Comparison of ENCODE assay signal across 19 cellular contexts in the genomic region with DNA sequence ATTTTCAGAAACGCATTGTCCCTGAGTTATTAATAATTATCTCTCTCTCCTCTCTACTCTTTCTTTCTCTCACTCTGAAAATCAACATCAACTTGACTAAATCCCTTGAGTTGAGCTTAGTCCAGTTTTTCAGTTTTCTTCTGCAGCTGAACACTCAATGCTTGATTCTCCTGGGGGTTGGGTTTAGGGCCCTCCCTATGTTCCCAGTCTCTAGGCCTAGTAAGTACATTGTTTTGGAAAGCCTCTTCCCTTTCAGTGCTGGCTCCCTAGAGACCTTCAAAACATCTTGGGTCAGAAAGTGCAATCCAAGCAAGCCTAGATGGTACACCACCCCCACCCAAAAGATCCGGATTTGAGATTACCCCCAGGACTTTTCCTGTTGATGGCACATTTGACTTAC.
DNase-seq lines count a peak whose midpoint lies in the region; ATAC-seq and TF ChIP-seq lines count a peak whose summit lies in the region.
"Had no signal": no experiment of that assay in that cellular context is flagged by ENCODE, and none has a peak within 500 bp of the region (broad histone marks: within the 10 kb centered on the region; RNA-seq: fewer than 3 reads in every experiment).

No MANE protein-coding gene starts in this region.

- no peak overlapping the region for H3K4me3 Mint-ChIP-seq in effector memory CD8-positive, alpha-beta T cell
- H3K4me3 Mint-ChIP-seq: CD4-positive, CD25-positive, alpha-beta regulatory T cell; CD8-positive, alpha-beta memory T cell had no signal

- H3K27me3 ChIP-seq in heart right ventricle: no peaks in the 10 kb centered on the region
- H3K27me3 ChIP-seq in parathyroid adenoma (ENCODE audit: control insufficient read depth, insufficient read depth, low read length): no peaks in the 10 kb centered on the region
- H3K27me3 ChIP-seq in colonic mucosa: no peaks in the 10 kb centered on the region

- no peaks in the 10 kb centered on the region for H3K79me2 ChIP-seq in parathyroid adenoma

- ATAC-seq in Right ventricle myocardium superior (ENCODE audit: poor library complexity) (peak; percentile 72), heart right ventricle (peak; percentile 33 to 74 (median 47))
- ATAC-seq in effector memory CD8-positive, alpha-beta T cell (replicated peaks): no peak
- ATAC-seq: GM12878 had no signal

- peaks cover 10 to 19% of the 10 kb centered on the region in 2 donors for H3K9me3 Mint-ChIP-seq in effector memory CD8-positive, alpha-beta T cell

- H3K36me3 ChIP-seq in heart right ventricle (no peaks in the 10 kb centered on the region), parathyroid adenoma (ENCODE audit: control insufficient read depth, insufficient read depth, low read length) (no peaks in the 10 kb centered on the region), colonic mucosa (no peaks in the 10 kb centered on the region)
- H3K36me3 ChIP-seq: HAP-1 had no signal

- no peaks in the 10 kb centered on the region for H3K27me3 Mint-ChIP-seq in effector memory CD8-positive, alpha-beta T cell

- no peak overlapping the region for H3K9ac ChIP-seq in parathyroid adenoma
- H3K9ac ChIP-seq in colonic mucosa (ENCODE audit: low read depth in 2 of 2, low read length in 2 of 2): no peak overlapping the region
- H3K9ac ChIP-seq: GM23248 had no signal

- H3K4me2 ChIP-seq in parathyroid adenoma (ENCODE audit: low read length): peak overlapping the region; percentile 27

- no peaks in the 10 kb centered on the region for H3K36me3 Mint-ChIP-seq in effector memory CD8-positive, alpha-beta T cell (ENCODE audit: insufficient read depth)
- H3K36me3 Mint-ChIP-seq: CD4-positive, CD25-positive, alpha-beta regulatory T cell; CD8-positive, alpha-beta memory T cell had no signal

- no peaks in the 10 kb centered on the region for H3K4me1 Mint-ChIP-seq in effector memory CD8-positive, alpha-beta T cell (ENCODE audit: low read depth in 2 of 2)
- H3K4me1 Mint-ChIP-seq: CD4-positive, CD25-positive, alpha-beta regulatory T cell; CD8-positive, alpha-beta memory T cell had no signal

- H3K4me3 ChIP-seq in heart right ventricle (no peak overlapping the region), parathyroid adenoma (ENCODE audit: low read depth, low read length) (no peak overlapping the region), colonic mucosa (no peak overlapping the region)
- H3K4me3 ChIP-seq: GM12878, GM23248, HAP-1 had no signal

- 65 to 72% methylated on average over 2 of the region's 2 CpGs for WGBS in heart right ventricle, 2 donors

- TF ChIP-seq CTCF in heart right ventricle (IDR thresholded peaks at IDR 0.05) (no peak), parathyroid adenoma (IDR thresholded peaks at IDR 0.05) (no peak), colonic mucosa (IDR thresholded peaks at IDR 0.05) (no peak)

- H3K27ac Mint-ChIP-seq in effector memory CD8-positive, alpha-beta T cell: no peak overlapping the region
- H3K27ac Mint-ChIP-seq: CD4-positive, CD25-positive, alpha-beta regulatory T cell; CD8-positive, alpha-beta memory T cell had no signal

- H3K4me1 ChIP-seq in heart right ventricle (peaks cover 0 to 21% (median 10%) of the 10 kb centered on the region in 9 donors), parathyroid adenoma (peaks cover 15% of the 10 kb centered on the region), colonic mucosa (no peaks in the 10 kb centered on the region)
- H3K4me1 ChIP-seq: HAP-1 had no signal

- peak overlapping the region in 2 of 10 donors; percentile 31 to 37 for H3K27ac ChIP-seq in heart right ventricle
- H3K27ac ChIP-seq in parathyroid adenoma: no peak overlapping the region
- H3K27ac ChIP-seq in colonic mucosa: no peak overlapping the region
- H3K27ac ChIP-seq: GM23248 had no signal

- DNase-seq in Right ventricle myocardium superior (no peak), cardiac septum (ENCODE audit: low spot score) (no peak), heart right ventricle (peak in 1 of 2 donors; percentile 10), MV-4-11 (lab: John Stamatoyannopoulos, UW) (no peak), colonic mucosa (no peak)
- no peak for DNase-seq in effector memory CD8-positive, alpha-beta T cell
- DNase-seq: 8988T; C1 segment of cervical spinal cord; CD4-positive, CD25-positive, alpha-beta regulatory T cell; CD8-positive, alpha-beta memory T cell; COR-L47; DMS 273 treated with DMSO at 0.1 percent for 48 hours; DMS53; DND-41; EL; GM23248 had no signal

- intact Hi-C loops in Right ventricle myocardium superior (cut with DNase I) (loop anchor here (10.0 kb wide), 1 partner anchor 525 kb away; no protein-coding TSS in a partner anchor), cardiac septum (cut with DNase I) (no loop called here), heart right ventricle (cut with DNase I) (loop anchor here in 4 of 10 donors (5.0 to 10.0 kb wide), 5 partner anchors 188 to 1785 kb away; partner anchors contain the start of gene ZNF503 (in 1 of the 4)), colonic mucosa (cut with DNase I) (no loop called here)

- no peak overlapping the region for H2AFZ ChIP-seq in parathyroid adenoma
- H2AFZ ChIP-seq: GM23248 had no signal

- H3K9me3 ChIP-seq in heart right ventricle: no peaks in the 10 kb centered on the region
- no peaks in the 10 kb centered on the region for H3K9me3 ChIP-seq in parathyroid adenoma (ENCODE audit: control insufficient read depth, low read length)
- no peaks in the 10 kb centered on the region for H3K9me3 ChIP-seq in colonic mucosa
- H3K9me3 ChIP-seq: HAP-1 had no signal
